Comparison of ENCODE assay signal across 17 cellular contexts in genomic region chr13:41200126-41200525, GRCh38.
"Had no signal": no experiment of that assay in that cellular context is flagged by ENCODE, and none has a peak within 500 bp of the region (broad histone marks: within the 10 kb centered on the region; RNA-seq: fewer than 3 reads in every experiment).

No MANE protein-coding gene starts in this region.

- H3K4me3 ChIP-seq: cardiac muscle cell, dorsolateral prefrontal cortex, left ventricle myocardium inferior, tibial nerve, vagina had no signal

- DNase-seq: activated CD4-positive, alpha-beta memory T cell treated with anti-CD3 and anti-CD28 coated beads, Interleukin-2, amount 10 ng/mL, durations not matched to agents 7 days and 5 days; activated CD4-positive, alpha-beta T cell treated with anti-CD3 and anti-CD28 coated beads for 4 hours; activated effector memory CD4-positive, alpha-beta T cell treated with Interleukin-2 at 50 U/mL for 16 hours; activated T-cell treated with anti-CD3 and anti-CD28 coated beads, Interleukin-2, amount 50 U/mL, for 24 hours; dorsolateral prefrontal cortex; endodermal cell; left ventricle myocardium inferior; natural killer cell; posterior cingulate gyrus; retina; stimulated activated CD4-positive, alpha-beta T cell treated with anti-CD3 and anti-CD28 coated beads, Interleukin-2, amount 100 ng/mL, for 48 hours; stimulated activated naive CD4-positive, alpha-beta T cell treated with Interleukin-2 at 50 U/mL for 16 hours; substantia nigra; WERI-Rb-1 had no signal

- H3K27ac ChIP-seq: cardiac muscle cell, dorsolateral prefrontal cortex, left ventricle myocardium inferior, tibial nerve, vagina, WERI-Rb-1 had no signal

- H3K27me3 ChIP-seq: cardiac muscle cell, dorsolateral prefrontal cortex, tibial nerve, vagina had no signal

- ATAC-seq: natural killer cell had no signal

- H3K9me3 ChIP-seq: left ventricle myocardium inferior, tibial nerve, vagina had no signal

- H3K36me3 ChIP-seq: cardiac muscle cell, left ventricle myocardium inferior, tibial nerve, vagina, WERI-Rb-1 had no signal

- H3K4me1 ChIP-seq: left ventricle myocardium inferior, tibial nerve, vagina had no signal
